37 cellular contexts compared by ENCODE assay signal in genomic region chr19:13634658-13635057, GRCh38.
"Had no signal": no experiment of that assay in that cellular context is flagged by ENCODE, and none has a peak within 500 bp of the region (broad histone marks: within the 10 kb centered on the region; RNA-seq: fewer than 3 reads in every experiment).

No MANE protein-coding gene starts in this region.

- H3K4me1 ChIP-seq: ascending aorta had no signal

- DNase-seq: activated CD4-positive, alpha-beta memory T cell treated with anti-CD3 and anti-CD28 coated beads, Interleukin-2, amount 10 ng/mL, durations not matched to agents 7 days and 5 days; activated CD4-positive, alpha-beta T cell treated with anti-CD3 and anti-CD28 coated beads for 1 hour; activated CD4-positive, alpha-beta T cell treated with anti-CD3 and anti-CD28 coated beads for 36 hours; activated CD4-positive, alpha-beta T cell treated with anti-CD3 and anti-CD28 coated beads for 48 hours; activated CD4-positive, alpha-beta T cell treated with anti-CD3 and anti-CD28 coated beads, Interleukin-2, amount 10 ng/mL, durations not matched to agents 7 days and 5 days; activated CD4-positive, alpha-beta T cell treated with anti-CD3 and anti-CD28 coated beads, Interleukin-2, amount 50 U/mL, for 48 hours; activated CD4-positive, CD25-positive, alpha-beta regulatory T cell; activated CD8-positive, alpha-beta memory T cell treated with anti-CD3 and anti-CD28 coated beads for 24 hours; activated CD8-positive, alpha-beta memory T cell treated with anti-CD3 and anti-CD28 coated beads, Interleukin-2, amount 10 ng/mL, durations not matched to agents 7 days and 5 days; activated CD8-positive, alpha-beta memory T cell treated with anti-CD3 and anti-CD28 coated beads, Interleukin-2, amount 50 U/mL, for 48 hours; activated CD8-positive, alpha-beta T cell treated with anti-CD3 and anti-CD28 coated beads, Interleukin-2, amount 10 ng/mL, durations not matched to agents 7 days and 5 days; activated gamma-delta T cell; activated naive CD4-positive, alpha-beta T cell treated with anti-CD3 and anti-CD28 coated beads, Interleukin-2, amount 10 ng/mL, durations not matched to agents 7 days and 5 days; activated naive CD4-positive, alpha-beta T cell treated with Interleukin-2 at 50 U/mL for 16 hours; activated naive CD8-positive, alpha-beta T cell treated with anti-CD3 and anti-CD28 coated beads, Interleukin-2, amount 10 ng/mL, durations not matched to agents 7 days and 5 days; activated naive CD8-positive, alpha-beta T cell treated with anti-CD3 and anti-CD28 coated beads, Interleukin-2, amount 50 U/mL, for 24 hours; activated T-cell treated with anti-CD3 and anti-CD28 coated beads, Interleukin-2, amount 50 U/mL, for 24 hours; activated T-cell treated with anti-CD3 and anti-CD28 coated beads, Interleukin-2, amount 50 U/mL, for 48 hours; amygdala; anterior cingulate cortex; caudate nucleus; cerebellar nuclear complex; T-helper 1 cell; T-helper 2 cell; T-helper 9 cell; WERI-Rb-1 had no signal

- H3K27me3 ChIP-seq: ascending aorta, cardiac muscle cell had no signal

- H3K9me3 Mint-ChIP-seq: activated CD4-positive, alpha-beta memory T cell treated with anti-CD3 and anti-CD28 coated beads, Interleukin-2, amount 10 ng/mL, durations not matched to agents 7 days and 5 days; activated naive CD4-positive, alpha-beta T cell treated with anti-CD3 and anti-CD28 coated beads, Interleukin-2, amount 10 ng/mL, durations not matched to agents 7 days and 5 days; activated naive CD4-positive, alpha-beta T cell treated with anti-CD3 and anti-CD28 coated beads, Interleukin-2, amount 50 U/mL, for 24 hours; activated T-cell treated with anti-CD3 and anti-CD28 coated beads, Interleukin-2, amount 50 U/mL, for 24 hours; activated T-helper 2 cell treated with anti-CD3 and anti-CD28 coated beads, Interferon-gamma antibody, Interleukin-2, Interleukin-4, amounts not matched to agents 10 μg/mL and 5 μg/mL and 100 μg/mL, durations not matched to agents 14 hours and 24 hours and 36 hours; central memory CD8-positive, alpha-beta T cell; T-helper 1 cell treated with Interleukin-12 subunit alpha and Interleukin-12 subunit beta and Interleukin-4 antibody, amounts not matched to agents 30 μg/mL and 1 μg/mL, for 36 hours had no signal

- H3K27ac Mint-ChIP-seq: activated CD4-positive, alpha-beta memory T cell treated with anti-CD3 and anti-CD28 coated beads, Interleukin-2, amount 10 ng/mL, durations not matched to agents 7 days and 5 days; activated CD4-positive, alpha-beta T cell treated with anti-CD3 and anti-CD28 coated beads for 36 hours; activated CD4-positive, alpha-beta T cell treated with anti-CD3 and anti-CD28 coated beads, Interleukin-2, amount 10 ng/mL, durations not matched to agents 7 days and 5 days; activated CD8-positive, alpha-beta memory T cell treated with anti-CD3 and anti-CD28 coated beads, Interleukin-2, amount 10 ng/mL, durations not matched to agents 7 days and 5 days; activated CD8-positive, alpha-beta T cell treated with anti-CD3 and anti-CD28 coated beads, Interleukin-2, amount 10 ng/mL, durations not matched to agents 7 days and 5 days; activated naive CD4-positive, alpha-beta T cell treated with anti-CD3 and anti-CD28 coated beads, Interleukin-2, amount 10 ng/mL, durations not matched to agents 7 days and 5 days; activated naive CD4-positive, alpha-beta T cell treated with anti-CD3 and anti-CD28 coated beads, Interleukin-2, amount 50 U/mL, for 24 hours; activated naive CD8-positive, alpha-beta T cell; activated naive CD8-positive, alpha-beta T cell treated with anti-CD3 and anti-CD28 coated beads, Interleukin-2, amount 10 ng/mL, durations not matched to agents 7 days and 5 days; activated naive CD8-positive, alpha-beta T cell treated with anti-CD3 and anti-CD28 coated beads, Interleukin-2, amount 50 U/mL, for 24 hours; activated T-cell treated with anti-CD3 and anti-CD28 coated beads, Interleukin-2, amount 50 U/mL, for 24 hours; activated T-helper 2 cell treated with anti-CD3 and anti-CD28 coated beads, Interferon-gamma antibody, Interleukin-2, Interleukin-4, amounts not matched to agents 10 μg/mL and 5 μg/mL and 100 μg/mL, durations not matched to agents 14 hours and 24 hours and 36 hours; T-helper 1 cell treated with Interleukin-12 subunit alpha and Interleukin-12 subunit beta and Interleukin-4 antibody, amounts not matched to agents 30 μg/mL and 1 μg/mL, for 36 hours; T-helper 2 cell treated with Interferon-gamma antibody and Interleukin-4, amounts not matched to agents 5 μg/mL and 100 μg/mL, for 36 hours; WTC11 had no signal

- H3K4me3 Mint-ChIP-seq: activated CD4-positive, alpha-beta memory T cell treated with anti-CD3 and anti-CD28 coated beads, Interleukin-2, amount 10 ng/mL, durations not matched to agents 7 days and 5 days; activated CD4-positive, alpha-beta T cell treated with anti-CD3 and anti-CD28 coated beads for 36 hours; activated CD4-positive, alpha-beta T cell treated with anti-CD3 and anti-CD28 coated beads, Interleukin-2, amount 10 ng/mL, durations not matched to agents 7 days and 5 days; activated CD8-positive, alpha-beta memory T cell treated with anti-CD3 and anti-CD28 coated beads, Interleukin-2, amount 10 ng/mL, durations not matched to agents 7 days and 5 days; activated CD8-positive, alpha-beta T cell treated with anti-CD3 and anti-CD28 coated beads, Interleukin-2, amount 10 ng/mL, durations not matched to agents 7 days and 5 days; activated naive CD4-positive, alpha-beta T cell treated with anti-CD3 and anti-CD28 coated beads, Interleukin-2, amount 10 ng/mL, durations not matched to agents 7 days and 5 days; activated naive CD4-positive, alpha-beta T cell treated with anti-CD3 and anti-CD28 coated beads, Interleukin-2, amount 50 U/mL, for 24 hours; activated naive CD8-positive, alpha-beta T cell; activated naive CD8-positive, alpha-beta T cell treated with anti-CD3 and anti-CD28 coated beads, Interleukin-2, amount 10 ng/mL, durations not matched to agents 7 days and 5 days; activated naive CD8-positive, alpha-beta T cell treated with anti-CD3 and anti-CD28 coated beads, Interleukin-2, amount 50 U/mL, for 24 hours; activated T-cell treated with anti-CD3 and anti-CD28 coated beads, Interleukin-2, amount 50 U/mL, for 24 hours; brain; central memory CD8-positive, alpha-beta T cell; T-helper 1 cell treated with Interleukin-12 subunit alpha and Interleukin-12 subunit beta and Interleukin-4 antibody, amounts not matched to agents 30 μg/mL and 1 μg/mL, for 36 hours; T-helper 2 cell treated with Interferon-gamma antibody and Interleukin-4, amounts not matched to agents 5 μg/mL and 100 μg/mL, for 36 hours; WTC11 had no signal

- ATAC-seq: activated CD4-positive, alpha-beta T cell treated with anti-CD3 and anti-CD28 coated beads for 36 hours; activated CD4-positive, CD25-positive, alpha-beta regulatory T cell treated with anti-CD3 and anti-CD28 coated beads, Interleukin-2, amount 50 U/mL, for 24 hours; activated CD8-positive, alpha-beta memory T cell treated with anti-CD3 and anti-CD28 coated beads, Interleukin-2, amount 10 ng/mL, durations not matched to agents 7 days and 5 days; activated CD8-positive, alpha-beta T cell treated with anti-CD3 and anti-CD28 coated beads, Interleukin-2, amount 10 ng/mL, durations not matched to agents 7 days and 5 days; activated naive CD8-positive, alpha-beta T cell treated with anti-CD3 and anti-CD28 coated beads, Interleukin-2, amount 50 U/mL, for 24 hours; WTC11 had no signal

- H3K27ac ChIP-seq: ascending aorta, cardiac muscle cell, WERI-Rb-1 had no signal

- H3K27me3 Mint-ChIP-seq: activated CD4-positive, alpha-beta T cell treated with anti-CD3 and anti-CD28 coated beads, Interleukin-2, amount 10 ng/mL, durations not matched to agents 7 days and 5 days had no signal

- H3K4me1 Mint-ChIP-seq: activated CD4-positive, alpha-beta memory T cell treated with anti-CD3 and anti-CD28 coated beads, Interleukin-2, amount 10 ng/mL, durations not matched to agents 7 days and 5 days; activated CD4-positive, alpha-beta T cell treated with anti-CD3 and anti-CD28 coated beads, Interleukin-2, amount 10 ng/mL, durations not matched to agents 7 days and 5 days; activated CD8-positive, alpha-beta memory T cell treated with anti-CD3 and anti-CD28 coated beads, Interleukin-2, amount 10 ng/mL, durations not matched to agents 7 days and 5 days; activated naive CD4-positive, alpha-beta T cell treated with anti-CD3 and anti-CD28 coated beads, Interleukin-2, amount 10 ng/mL, durations not matched to agents 7 days and 5 days; activated naive CD4-positive, alpha-beta T cell treated with anti-CD3 and anti-CD28 coated beads, Interleukin-2, amount 50 U/mL, for 24 hours; central memory CD8-positive, alpha-beta T cell had no signal

- H3K4me3 ChIP-seq: ascending aorta, cardiac muscle cell had no signal

- H3K36me3 Mint-ChIP-seq: activated CD8-positive, alpha-beta memory T cell treated with anti-CD3 and anti-CD28 coated beads, Interleukin-2, amount 10 ng/mL, durations not matched to agents 7 days and 5 days; activated naive CD4-positive, alpha-beta T cell treated with anti-CD3 and anti-CD28 coated beads, Interleukin-2, amount 10 ng/mL, durations not matched to agents 7 days and 5 days; activated naive CD4-positive, alpha-beta T cell treated with anti-CD3 and anti-CD28 coated beads, Interleukin-2, amount 50 U/mL, for 24 hours; activated naive CD8-positive, alpha-beta T cell treated with anti-CD3 and anti-CD28 coated beads, Interleukin-2, amount 10 ng/mL, durations not matched to agents 7 days and 5 days; brain had no signal

- H3K36me3 ChIP-seq: ascending aorta, cardiac muscle cell, WERI-Rb-1 had no signal

- H3K9me3 ChIP-seq: ascending aorta had no signal
